Comparison of ENCODE assay signal across 18 cellular contexts in the genomic region with DNA sequence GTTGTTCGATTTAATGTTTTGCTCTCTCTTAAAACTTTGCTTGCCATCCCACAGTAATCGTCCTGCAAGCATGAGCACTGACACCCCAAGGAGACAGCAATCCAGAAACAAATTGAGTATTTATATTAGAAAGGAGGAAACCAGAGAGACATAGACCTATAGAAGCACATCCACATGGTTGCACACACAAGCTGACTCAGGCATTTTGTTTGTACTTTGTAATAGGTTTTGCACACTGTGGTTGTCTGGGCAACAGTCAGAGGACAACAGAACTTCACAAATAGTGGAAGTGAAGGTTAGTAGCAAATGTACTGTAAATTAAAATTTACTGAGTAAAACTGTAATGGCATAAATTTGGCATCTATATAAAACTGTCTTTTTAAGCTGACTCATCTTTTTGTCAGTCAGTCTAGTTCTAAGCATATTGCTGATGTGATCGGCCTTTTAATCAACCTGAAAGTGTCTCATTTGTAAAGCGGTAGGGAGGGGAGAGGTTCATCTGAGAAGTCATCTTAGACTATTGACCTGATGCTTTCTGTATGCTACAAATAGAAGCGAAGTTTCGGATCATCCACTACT.
DNase-seq lines count a peak whose midpoint lies in the region; ATAC-seq, FAIRE-seq and TF ChIP-seq lines count a peak whose summit lies in the region.
"Had no signal": no experiment of that assay in that cellular context is flagged by ENCODE, and none has a peak within 500 bp of the region (broad histone marks: within the 10 kb centered on the region; RNA-seq: fewer than 3 reads in every experiment).

No MANE protein-coding gene starts in this region.

- WGBS in A549 (ENCODE audit: missing lambda C conversion rate) = 58% methylated on average over 6 of the region's 6 CpGs

- ATAC-seq in A549 (no peak), GM21576 (IDR thresholded peaks at IDR 0.05; ENCODE audit: unreplicated experiment) (no peak), GM18870 (IDR thresholded peaks at IDR 0.05; ENCODE audit: unreplicated experiment) (no peak)
- ATAC-seq: activated CD8-positive, alpha-beta T cell treated with anti-CD3 and anti-CD28 coated beads, Interleukin-2, amount 10 ng/mL, durations not matched to agents 7 days and 5 days; CD8-positive, alpha-beta T cell; gastrocnemius medialis; lower lobe of right lung; WTC11 had no signal

- CTCF ChIA-PET in A549 (lab: Yijun Ruan, JAX) = no interaction called here

- DNase-seq in A549 (ENCODE audit: low read depth in 1 of 2, low spot score in 1 of 2) (peak in 1 of 2 experiments; percentile 12), HK-2 (ENCODE audit: unreplicated experiment) (peak; percentile 8), astrocyte of the hippocampus (ENCODE audit: low read depth, low spot score) (peak; percentile 6), kidney epithelial cell (ENCODE audit: low read depth) (peak; percentile 34), SHP77 (lab: John Stamatoyannopoulos, UW) (no peak), NCI-H146 (lab: John Stamatoyannopoulos, UW) (no peak)
- DNase-seq: activated CD8-positive, alpha-beta T cell treated with anti-CD3 and anti-CD28 coated beads, Interleukin-2, amount 10 ng/mL, durations not matched to agents 7 days and 5 days; CD8-positive, alpha-beta T cell; cerebellar nuclear complex; endodermal cell; gastrocnemius medialis; lower lobe of right lung; NCI-H1694; NCI-H526; RPMI8226 had no signal

- H3K36me3 ChIP-seq in kidney epithelial cell (ENCODE audit: control insufficient read depth, insufficient read depth, low read length) = no peaks in the 10 kb centered on the region
- H3K36me3 ChIP-seq: gastrocnemius medialis, lower lobe of right lung had no signal

- POLR2A ChIA-PET in A549 (lab: Yijun Ruan, JAX) = no interaction called here

- TF ChIP-seq POLR2A in A549 (IDR thresholded peaks at IDR 0.05; ENCODE audit: low read length) = no peak

- FAIRE-seq in A549 (lab: Jason Lieb, UNC) = no peak

- TF ChIP-seq RAD21 in A549 (conservative IDR thresholded peaks at IDR 0.05 in 1 of 2, IDR thresholded peaks at IDR 0.05 in 1 of 2) = no peak

- H3K4me1 ChIP-seq in A549 = no peaks in the 10 kb centered on the region
- H3K4me1 ChIP-seq: gastrocnemius medialis, lower lobe of right lung had no signal

- no peak for TF ChIP-seq EP300 in A549 (IDR thresholded peaks at IDR 0.05)

- TF ChIP-seq CTCF in A549 (IDR thresholded peaks at IDR 0.05) (no peak), kidney epithelial cell (IDR thresholded peaks at IDR 0.05; ENCODE audit: insufficient read depth, low read length, poor library complexity, severe bottlenecking) (no peak)

- no peak overlapping the region for H3K27ac ChIP-seq in A549
- H3K27ac ChIP-seq: gastrocnemius medialis, lower lobe of right lung had no signal

- H3K9me3 ChIP-seq in A549 = no peaks in the 10 kb centered on the region
- H3K9me3 ChIP-seq: gastrocnemius medialis, lower lobe of right lung had no signal

- no peak overlapping the region for H3K4me2 ChIP-seq in A549

- H3K4me3 ChIP-seq in A549 = no peak overlapping the region
- no peak overlapping the region for H3K4me3 ChIP-seq in kidney epithelial cell (ENCODE audit: low read depth, low read length)
- H3K4me3 ChIP-seq: gastrocnemius medialis, lower lobe of right lung had no signal

- H3K27me3 ChIP-seq in kidney epithelial cell (ENCODE audit: control insufficient read depth, insufficient read depth, low read length) = no peaks in the 10 kb centered on the region
- H3K27me3 ChIP-seq: gastrocnemius medialis had no signal

TF ChIP-seq in A549, 52 proteins besides CTCF, POLR2A, EP300 and RAD21:
- TF ChIP-seq SMC3 (IDR thresholded peaks at IDR 0.05) (no peak), MAFK (IDR thresholded peaks at IDR 0.05; ENCODE audit: partially characterized antibody) (peak; percentile 88)

Comparison
In these comparisons a context has a peak if more than half of its experiments do, and no peak if none do; other contexts are left out.
1. DNase-seq: peak in HK-2 (single experiment), astrocyte of the hippocampus (single experiment) and kidney epithelial cell (single experiment); none in SHP77 (0 of 2) and NCI-H146 (single experiment).